ENCODE assay signal across 9 cellular contexts in genomic region chr13:92806215-92806614, GRCh38.
DNase-seq lines count a peak whose midpoint lies in the region; ATAC-seq and TF ChIP-seq lines count a peak whose summit lies in the region.
"Had no signal": no experiment of that assay in that cellular context is flagged by ENCODE, and none has a peak within 500 bp of the region (broad histone marks: within the 10 kb centered on the region; RNA-seq: fewer than 3 reads in every experiment).

No MANE protein-coding gene starts in this region.

- H3K36me3 Mint-ChIP-seq in activated naive CD4-positive, alpha-beta T cell treated with anti-CD3 and anti-CD28 coated beads, Interleukin-2, amount 10 ng/mL, durations not matched to agents 7 days and 5 days, result no peaks in the 10 kb centered on the region

- H3K4me3 Mint-ChIP-seq in activated naive CD4-positive, alpha-beta T cell treated with anti-CD3 and anti-CD28 coated beads, Interleukin-2, amount 10 ng/mL, durations not matched to agents 7 days and 5 days, result peak overlapping the region; percentile 59

- TF ChIP-seq CTCF in uterus (IDR thresholded peaks at IDR 0.05), result no peak

- ATAC-seq in right cardiac atrium, result peak; percentile 51 to 70
- no peak for ATAC-seq in HG03571 (IDR thresholded peaks at IDR 0.05; ENCODE audit: unreplicated experiment)
- no peak for ATAC-seq in GM18870 (IDR thresholded peaks at IDR 0.05; ENCODE audit: unreplicated experiment)

- H3K27me3 ChIP-seq in right cardiac atrium (ENCODE audit: control insufficient read depth, insufficient read depth), result no peaks in the 10 kb centered on the region
- H3K27me3 ChIP-seq in uterus, result no peaks in the 10 kb centered on the region

- CTCF ChIA-PET in activated naive CD4-positive, alpha-beta T cell treated with anti-CD3 and anti-CD28 coated beads, Interleukin-2, amount 10 ng/mL, durations not matched to agents 7 days and 5 days (lab: Charles Lee), result no interaction called here

- no peak for DNase-seq in activated naive CD4-positive, alpha-beta T cell treated with anti-CD3 and anti-CD28 coated beads, Interleukin-2, amount 10 ng/mL, durations not matched to agents 7 days and 5 days
- no peak for DNase-seq in activated naive CD4-positive, alpha-beta T cell (lab: John Stamatoyannopoulos, UW)
- DNase-seq in SK-MEL-5 (ENCODE audit: low read depth, low spot score) (peak; percentile 20), right cardiac atrium (no peak), uterus (no peak), hypothalamus (lab: John Stamatoyannopoulos, UW) (no peak)

- 44% methylated on average over 4 of the region's 4 CpGs for WGBS in right cardiac atrium

- H3K9me3 ChIP-seq in right cardiac atrium (ENCODE audit: control insufficient read depth, low read length) (no peaks in the 10 kb centered on the region), uterus (no peaks in the 10 kb centered on the region)

- TF ChIP-seq POLR2A in uterus (IDR thresholded peaks at IDR 0.05), result no peak

- no peaks in the 10 kb centered on the region for H3K27me3 Mint-ChIP-seq in activated naive CD4-positive, alpha-beta T cell treated with anti-CD3 and anti-CD28 coated beads, Interleukin-2, amount 10 ng/mL, durations not matched to agents 7 days and 5 days

- H3K27ac ChIP-seq in right cardiac atrium (ENCODE audit: low read length) (no peak overlapping the region), uterus (peak overlapping the region; percentile 35 to 51)
- H3K27ac ChIP-seq: VCaP had no signal

- in situ Hi-C loops in SK-MEL-5 (cut with HindIII; ENCODE audit: low pct_unique_long_range_greater_than_20kb, low sequenced_read_pairs), result no loop called here

- peaks cover 3% of the 10 kb centered on the region for H3K9me3 Mint-ChIP-seq in activated naive CD4-positive, alpha-beta T cell treated with anti-CD3 and anti-CD28 coated beads, Interleukin-2, amount 10 ng/mL, durations not matched to agents 7 days and 5 days

- H3K4me1 Mint-ChIP-seq in activated naive CD4-positive, alpha-beta T cell treated with anti-CD3 and anti-CD28 coated beads, Interleukin-2, amount 10 ng/mL, durations not matched to agents 7 days and 5 days, result peaks cover 8% of the 10 kb centered on the region

- H3K4me1 ChIP-seq in right cardiac atrium (ENCODE audit: control insufficient read depth, insufficient read depth, low read length) (no peaks in the 10 kb centered on the region), uterus (no peaks in the 10 kb centered on the region)

- H3K4me3 ChIP-seq in right cardiac atrium (ENCODE audit: low read length) (peak overlapping the region; percentile 24), uterus (peak overlapping the region; percentile 9 to 24)

- no peaks in the 10 kb centered on the region for H3K36me3 ChIP-seq in uterus

- intact Hi-C loops in right cardiac atrium (cut with DNase I) (no loop called here), uterus (cut with DNase I; ENCODE audit: low total_unique reads) (no loop called here)

- H3K27ac Mint-ChIP-seq in activated naive CD4-positive, alpha-beta T cell treated with anti-CD3 and anti-CD28 coated beads, Interleukin-2, amount 10 ng/mL, durations not matched to agents 7 days and 5 days, result peak overlapping the region; percentile 2

Comparison
In these comparisons a context has a peak if more than half of its experiments do, and no peak if none do; other contexts are left out.
1. ATAC-seq: peak in right cardiac atrium (2 of 2); none in HG03571 (single experiment) and GM18870 (single experiment).